Comparison of ENCODE assay signal across 12 cellular contexts in genomic region chr12:19712041-19712440, GRCh38.
DNase-seq lines count a peak whose midpoint lies in the region; ATAC-seq and TF ChIP-seq lines count a peak whose summit lies in the region.
"Had no signal": no experiment of that assay in that cellular context is flagged by ENCODE, and none has a peak within 500 bp of the region (broad histone marks: within the 10 kb centered on the region; RNA-seq: fewer than 3 reads in every experiment).

No MANE protein-coding gene starts in this region.

- H3K27ac ChIP-seq in brain microvascular endothelial cell = peak overlapping the region; percentile 48
- no peak overlapping the region for H3K27ac ChIP-seq in left lung
- H3K27ac ChIP-seq: VCaP had no signal

- DNase-seq in AG09309 (ENCODE audit: low read depth) = peak; percentile 56
- DNase-seq in LHCN-M2 (ENCODE audit: low read depth) = peak; percentile 72
- peak; percentile 86 for DNase-seq in brain microvascular endothelial cell
- peak; percentile 61 for DNase-seq in kidney tubule cell (ENCODE audit: low spot score)
- no peak for DNase-seq in left lung
- DNase-seq in NCI-H1105 (lab: John Stamatoyannopoulos, UW) = no peak
- DNase-seq in NCI-H2227 (lab: John Stamatoyannopoulos, UW; ENCODE audit: unreplicated experiment) = no peak
- DNase-seq: DMS153; NCI-H82; stimulated activated CD4-positive, alpha-beta T cell treated with anti-CD3 and anti-CD28 coated beads, Interleukin-15, amount 100 ng/mL, for 24 hours had no signal

- TF ChIP-seq CTCF in AG09309 (IDR thresholded peaks at IDR 0.05; ENCODE audit: control insufficient read depth, insufficient read depth, low read depth, low read length, missing control alignments) (no peak), brain microvascular endothelial cell (IDR thresholded peaks at IDR 0.05; ENCODE audit: low read depth, low read length, missing control alignments) (no peak), left lung (IDR thresholded peaks at IDR 0.05) (no peak)

- H3K9me3 ChIP-seq in left lung = peaks cover 0 to 18% of the 10 kb centered on the region in 2 donors

- H3K27me3 ChIP-seq in brain microvascular endothelial cell (replicated peaks) (no peaks in the 10 kb centered on the region), left lung (no peaks in the 10 kb centered on the region)

- no peaks in the 10 kb centered on the region for H3K36me3 ChIP-seq in brain microvascular endothelial cell (replicated peaks)
- H3K36me3 ChIP-seq in left lung = no peaks in the 10 kb centered on the region

- intact Hi-C loops in left lung (cut with DNase I) = no loop called here

- in situ Hi-C loops in brain microvascular endothelial cell (cut with HindIII; ENCODE audit: low pct_ligation_motif_present, low sequenced_read_pairs) = no loop called here

- no peak overlapping the region for H3K4me3 ChIP-seq in AG09309 (ENCODE audit: control insufficient read depth, low read depth, low read length)
- H3K4me3 ChIP-seq in brain microvascular endothelial cell (ENCODE audit: low read depth, low read length) = no peak overlapping the region
- H3K4me3 ChIP-seq in left lung = no peak overlapping the region

- no peaks in the 10 kb centered on the region for H3K4me1 ChIP-seq in left lung

- ATAC-seq in left lung (no peak), GM19467 (IDR thresholded peaks at IDR 0.05; ENCODE audit: unreplicated experiment) (no peak)

Comparison
In these comparisons a context has a peak if more than half of its experiments do, and no peak if none do; other contexts are left out.
1. DNase-seq: peak in AG09309 (single experiment), LHCN-M2 (single experiment), brain microvascular endothelial cell (single experiment) and kidney tubule cell (single experiment); none in left lung (0 of 2), NCI-H1105 (single experiment) and NCI-H2227 (single experiment).